Comparison of ENCODE assay signal across 16 cellular contexts in the genomic region with DNA sequence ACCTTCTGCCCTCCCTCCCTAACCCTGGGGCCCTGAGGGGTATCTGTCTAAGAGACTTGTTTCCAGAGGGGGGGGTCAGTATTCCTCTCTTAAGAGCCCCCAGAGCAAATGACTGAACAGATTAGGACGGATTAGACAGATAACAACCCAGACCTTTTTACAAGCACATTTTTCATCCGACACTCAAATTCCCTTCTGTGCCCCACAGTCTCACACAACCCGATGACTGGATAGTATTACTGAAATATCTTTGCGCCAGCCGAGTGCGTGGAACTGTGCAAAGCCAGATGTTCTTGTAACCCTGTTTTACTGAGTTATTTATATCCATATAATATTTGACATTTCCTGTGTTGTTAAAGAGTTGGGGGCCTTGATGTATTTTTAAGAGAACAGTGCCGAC.
"Had no signal": no experiment of that assay in that cellular context is flagged by ENCODE, and none has a peak within 500 bp of the region (broad histone marks: within the 10 kb centered on the region; RNA-seq: fewer than 3 reads in every experiment).

No MANE protein-coding gene starts in this region.

- DNase-seq: activated CD4-positive, alpha-beta memory T cell treated with anti-CD3 and anti-CD28 coated beads, Interleukin-2, amount 10 ng/mL, durations not matched to agents 7 days and 5 days; activated CD4-positive, alpha-beta T cell treated with anti-CD3 and anti-CD28 coated beads for 36 hours; activated naive CD8-positive, alpha-beta T cell treated with anti-CD3 and anti-CD28 coated beads, Interleukin-2, amount 10 ng/mL, durations not matched to agents 7 days and 5 days; anterior cingulate cortex; cerebellar nuclear complex; effector memory CD8-positive, alpha-beta T cell; kidney; right cardiac atrium; small intestine; T1000; trophoblast cell had no signal

- H3K4me1 Mint-ChIP-seq: activated CD4-positive, alpha-beta T cell treated with anti-CD3 and anti-CD28 coated beads for 36 hours had no signal

- H3K4me1 ChIP-seq: gastroesophageal sphincter had no signal

- H3K9me3 Mint-ChIP-seq: activated CD4-positive, alpha-beta memory T cell treated with anti-CD3 and anti-CD28 coated beads, Interleukin-2, amount 10 ng/mL, durations not matched to agents 7 days and 5 days; activated naive CD8-positive, alpha-beta T cell treated with anti-CD3 and anti-CD28 coated beads, Interleukin-2, amount 10 ng/mL, durations not matched to agents 7 days and 5 days; dendritic cell treated with granulocyte-macrophage colony-stimulating factor and Interleukin-4, amounts not matched to agents 40 ng/mL and 50 ng/mL, for 4 days; effector memory CD8-positive, alpha-beta T cell; mesothelial cell of epicardium had no signal

- H3K4me3 Mint-ChIP-seq: activated CD4-positive, alpha-beta memory T cell treated with anti-CD3 and anti-CD28 coated beads, Interleukin-2, amount 10 ng/mL, durations not matched to agents 7 days and 5 days; activated CD4-positive, alpha-beta T cell treated with anti-CD3 and anti-CD28 coated beads for 36 hours; activated naive CD8-positive, alpha-beta T cell treated with anti-CD3 and anti-CD28 coated beads, Interleukin-2, amount 10 ng/mL, durations not matched to agents 7 days and 5 days; dendritic cell treated with granulocyte-macrophage colony-stimulating factor and Interleukin-4, amounts not matched to agents 40 ng/mL and 50 ng/mL, for 4 days; effector memory CD8-positive, alpha-beta T cell; mesothelial cell of epicardium had no signal

- H3K4me3 ChIP-seq: gastroesophageal sphincter had no signal

- H3K36me3 ChIP-seq: gastroesophageal sphincter had no signal

- H3K27me3 Mint-ChIP-seq: dendritic cell treated with granulocyte-macrophage colony-stimulating factor and Interleukin-4, amounts not matched to agents 40 ng/mL and 50 ng/mL, for 4 days had no signal

- H3K27ac Mint-ChIP-seq: activated CD4-positive, alpha-beta memory T cell treated with anti-CD3 and anti-CD28 coated beads, Interleukin-2, amount 10 ng/mL, durations not matched to agents 7 days and 5 days; activated CD4-positive, alpha-beta T cell treated with anti-CD3 and anti-CD28 coated beads for 36 hours; activated naive CD8-positive, alpha-beta T cell treated with anti-CD3 and anti-CD28 coated beads, Interleukin-2, amount 10 ng/mL, durations not matched to agents 7 days and 5 days; dendritic cell treated with granulocyte-macrophage colony-stimulating factor and Interleukin-4, amounts not matched to agents 40 ng/mL and 50 ng/mL, for 4 days; effector memory CD8-positive, alpha-beta T cell; mesothelial cell of epicardium had no signal

- H3K27ac ChIP-seq: epithelial cell of prostate, gastroesophageal sphincter, VCaP had no signal

- ATAC-seq: activated CD4-positive, alpha-beta T cell treated with anti-CD3 and anti-CD28 coated beads for 36 hours; effector memory CD8-positive, alpha-beta T cell; gastroesophageal sphincter; right cardiac atrium had no signal

- H3K9me3 ChIP-seq: gastroesophageal sphincter had no signal

- H3K36me3 Mint-ChIP-seq: mesothelial cell of epicardium had no signal
